In the genomic region with DNA sequence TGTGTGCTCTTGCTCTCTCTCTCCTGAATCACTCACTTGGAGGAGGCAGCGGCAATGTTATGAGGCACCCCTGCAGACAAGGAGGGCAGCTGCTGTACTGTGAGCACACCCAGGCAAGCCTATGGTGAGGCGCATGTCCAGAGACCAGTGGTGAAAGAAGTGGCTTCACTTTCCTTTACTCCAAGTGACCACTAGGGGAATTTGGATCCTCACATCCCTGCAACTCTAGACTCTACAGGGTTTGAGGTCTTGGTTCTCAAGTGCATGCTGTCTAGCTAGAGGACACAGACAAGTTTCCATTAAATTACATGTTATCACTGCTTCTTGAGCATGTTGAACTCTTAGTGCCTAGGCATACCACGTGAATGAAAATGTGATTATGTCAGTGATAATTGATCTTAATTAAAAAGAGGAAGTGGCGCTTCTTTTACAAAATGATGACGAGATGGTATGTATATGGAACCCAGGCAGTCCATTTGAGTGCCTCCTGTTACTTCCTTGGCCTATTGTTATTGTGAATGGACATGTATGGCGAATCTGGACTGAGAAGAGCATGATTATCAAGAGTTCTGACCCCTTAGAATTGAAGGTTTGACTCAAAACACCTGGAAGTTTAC, we compare ENCODE assay signal across 15 cellular contexts.
DNase-seq lines count a peak whose midpoint lies in the region; TF ChIP-seq lines count a peak whose summit lies in the region.
"Had no signal": no experiment of that assay in that cellular context is flagged by ENCODE, and none has a peak within 500 bp of the region (broad histone marks: within the 10 kb centered on the region; RNA-seq: fewer than 3 reads in every experiment).

No MANE protein-coding gene starts in this region.

- H3K9me3 Mint-ChIP-seq in activated naive CD4-positive, alpha-beta T cell treated with anti-CD3 and anti-CD28 coated beads for 36 hours: peaks cover 9% of the 10 kb centered on the region

- no peaks in the 10 kb centered on the region for H3K9me2 ChIP-seq in SK-N-SH

- no peak for TF ChIP-seq POLR2A in testis (IDR thresholded peaks at IDR 0.05)

- intact Hi-C loops in testis (cut with DNase I; ENCODE audit: low total_unique reads): no loop called here
- intact Hi-C loops in activated naive CD4-positive, alpha-beta T cell treated with anti-CD3 and anti-CD28 coated beads for 36 hours (cut with micrococcal nuclease): no loop called here

- no peaks in the 10 kb centered on the region for H3K27me3 Mint-ChIP-seq in activated naive CD4-positive, alpha-beta T cell treated with anti-CD3 and anti-CD28 coated beads for 36 hours (ENCODE audit: low read depth)
- H3K27me3 Mint-ChIP-seq: activated CD4-positive, alpha-beta T cell treated with anti-CD3 and anti-CD28 coated beads, Interleukin-2, amount 10 ng/mL, durations not matched to agents 24 days and 14 days; naive B cell had no signal

- H3K27ac ChIP-seq in SK-N-SH (ENCODE audit: low read depth in 2 of 2, low read length in 1 of 2) (no peak overlapping the region), testis (no peak overlapping the region)
- H3K27ac ChIP-seq: RWPE1 had no signal

- TF ChIP-seq RAD21 in SK-N-SH (IDR thresholded peaks at IDR 0.05; ENCODE audit: low read length): no peak

- H4K20me1 ChIP-seq in SK-N-SH (ENCODE audit: insufficient read depth): no peaks in the 10 kb centered on the region

- 89% methylated on average over 5 of the region's 6 CpGs for WGBS in SK-N-SH (ENCODE audit: low lambda C conversion rate)
- WGBS in testis, 2 donors: 59 to 71% methylated on average over 6 of the region's 6 CpGs

- H3K4me3 ChIP-seq in SK-N-SH (ENCODE audit: low read depth in 2 of 2, low read length in 1 of 2) (no peak overlapping the region; a peak in 1 of 4 replicates), testis (no peak overlapping the region)

- no peaks in the 10 kb centered on the region for H3K79me2 ChIP-seq in SK-N-SH (ENCODE audit: insufficient read depth)

- no peak overlapping the region for H3K27ac Mint-ChIP-seq in activated naive CD4-positive, alpha-beta T cell treated with anti-CD3 and anti-CD28 coated beads for 36 hours
- H3K27ac Mint-ChIP-seq: activated CD4-positive, alpha-beta T cell treated with anti-CD3 and anti-CD28 coated beads, Interleukin-2, amount 10 ng/mL, durations not matched to agents 24 days and 14 days; CD8-positive, alpha-beta T cell had no signal

- no peaks in the 10 kb centered on the region for H3K4me1 Mint-ChIP-seq in activated naive CD4-positive, alpha-beta T cell treated with anti-CD3 and anti-CD28 coated beads for 36 hours (ENCODE audit: low read depth)
- H3K4me1 Mint-ChIP-seq: activated CD4-positive, alpha-beta T cell treated with anti-CD3 and anti-CD28 coated beads, Interleukin-2, amount 10 ng/mL, durations not matched to agents 24 days and 14 days; naive B cell had no signal

- no peak overlapping the region for H3K4me2 ChIP-seq in SK-N-SH

- no peak overlapping the region for H3K9ac ChIP-seq in SK-N-SH

- peak; percentile 34 for TF ChIP-seq CTCF in SK-N-SH (IDR thresholded peaks at IDR 0.05)
- TF ChIP-seq CTCF in testis (IDR thresholded peaks at IDR 0.05): no peak

- no peak for TF ChIP-seq EP300 in SK-N-SH (IDR thresholded peaks at IDR 0.05; ENCODE audit: borderline replicate concordance in 1 of 2, low read depth in 1 of 2, low read length in 1 of 2)

- no peaks in the 10 kb centered on the region for H3K9me3 ChIP-seq in SK-N-SH
- H3K9me3 ChIP-seq in testis: no peaks in the 10 kb centered on the region

- POLR2A ChIA-PET in HEK293T (lab: Yijun Ruan, JAX): no interaction called here
- POLR2A ChIA-PET in SK-N-SH (lab: Yijun Ruan, JAX): no interaction called here

- H3F3A ChIP-seq in SK-N-SH (replicated peaks; ENCODE audit: insufficient read depth): peaks cover 3% of the 10 kb centered on the region

- H3K36me3 Mint-ChIP-seq in activated naive CD4-positive, alpha-beta T cell treated with anti-CD3 and anti-CD28 coated beads for 36 hours (ENCODE audit: low read depth): no peaks in the 10 kb centered on the region
- H3K36me3 Mint-ChIP-seq: CD8-positive, alpha-beta T cell; naive B cell had no signal

- no peaks in the 10 kb centered on the region for H3K27me3 ChIP-seq in SK-N-SH (ENCODE audit: insufficient read depth)
- no peaks in the 10 kb centered on the region for H3K27me3 ChIP-seq in testis

- CTCF ChIA-PET in HEK293T (lab: Yijun Ruan, JAX): interaction anchor here (0.5 to 0.7 kb wide), 2 partner anchors 10 to 542 kb away, joined by 3 read pairs; no protein-coding TSS in a partner anchor
- CTCF ChIA-PET in SK-N-SH (lab: Yijun Ruan, JAX): interaction anchor here (0.6 kb wide), 1 partner anchor 1103 kb away, joined by 3 read pairs; no protein-coding TSS in a partner anchor
- CTCF ChIA-PET in activated naive CD4-positive, alpha-beta T cell treated with anti-CD3 and anti-CD28 coated beads for 36 hours (lab: Charles Lee): no interaction called here

- DNase-seq in DMS53 treated with DMSO at 0.1 percent for 48 hours (lab: John Stamatoyannopoulos, UW; ENCODE audit: unreplicated experiment): peak; percentile 8
- peak; percentile 65 for DNase-seq in HEK293T (ENCODE audit: extremely low spot score)
- DNase-seq in SK-N-SH: no peak
- peak; percentile 54 for DNase-seq in iPS-NIHi11 (ENCODE audit: low spot score)
- no peak for DNase-seq in testis
- no peak for DNase-seq in activated effector memory CD4-positive, alpha-beta T cell treated with anti-CD3 and anti-CD28 coated beads, Interleukin-2, amount 50 U/mL, for 16 hours
- DNase-seq in activated naive CD4-positive, alpha-beta T cell treated with anti-CD3 and anti-CD28 coated beads for 36 hours: no peak
- DNase-seq in UCSD-AML1 (lab: John Stamatoyannopoulos, UW; ENCODE audit: unreplicated experiment): no peak
- DNase-seq: activated CD4-positive, alpha-beta T cell treated with anti-CD3 and anti-CD28 coated beads, Interleukin-2, amount 10 ng/mL, durations not matched to agents 24 days and 14 days; CD8-positive, alpha-beta T cell; cortex of kidney; naive B cell; NCI-H187; small intestine had no signal

- H2AFZ ChIP-seq in SK-N-SH (ENCODE audit: low read depth): no peak overlapping the region

- H3K4me3 Mint-ChIP-seq in activated naive CD4-positive, alpha-beta T cell treated with anti-CD3 and anti-CD28 coated beads for 36 hours: no peak overlapping the region
- H3K4me3 Mint-ChIP-seq: activated CD4-positive, alpha-beta T cell treated with anti-CD3 and anti-CD28 coated beads, Interleukin-2, amount 10 ng/mL, durations not matched to agents 24 days and 14 days; CD8-positive, alpha-beta T cell; naive B cell had no signal

- H3K4me1 ChIP-seq in SK-N-SH (ENCODE audit: control insufficient read depth in 1 of 2, insufficient read depth in 2 of 2, low read depth in 1 of 2, low read length in 1 of 2) (no peaks in the 10 kb centered on the region), testis (no peaks in the 10 kb centered on the region)

- H3K36me3 ChIP-seq in SK-N-SH (replicated peaks in 1 of 2; ENCODE audit: control insufficient read depth in 1 of 2, insufficient read depth in 2 of 2, low read length in 1 of 2): no peaks in the 10 kb centered on the region
- H3K36me3 ChIP-seq in testis (ENCODE audit: low read depth, missing control alignments): no peaks in the 10 kb centered on the region

TF ChIP-seq in HEK293T, 16 proteins besides CTCF, POLR2A, EP300 and RAD21 (continues in another document):
- no peak for TF ChIP-seq SP1 (IDR thresholded peaks at IDR 0.05)
- TF ChIP-seq FOXM1 (IDR thresholded peaks at IDR 0.05; ENCODE audit: borderline replicate concordance): no peak
- TF ChIP-seq BHLHE40 (IDR thresholded peaks at IDR 0.05; ENCODE audit: borderline replicate concordance): no peak
- no peak for TF ChIP-seq FOXA1 (IDR thresholded peaks at IDR 0.05)
- no peak for TF ChIP-seq TARDBP (IDR thresholded peaks at IDR 0.05)
- no peak for TF ChIP-seq ARNT (IDR thresholded peaks at IDR 0.05)
- TF ChIP-seq ELF4 (IDR thresholded peaks at IDR 0.05): no peak
- TF ChIP-seq, protein P1, sequence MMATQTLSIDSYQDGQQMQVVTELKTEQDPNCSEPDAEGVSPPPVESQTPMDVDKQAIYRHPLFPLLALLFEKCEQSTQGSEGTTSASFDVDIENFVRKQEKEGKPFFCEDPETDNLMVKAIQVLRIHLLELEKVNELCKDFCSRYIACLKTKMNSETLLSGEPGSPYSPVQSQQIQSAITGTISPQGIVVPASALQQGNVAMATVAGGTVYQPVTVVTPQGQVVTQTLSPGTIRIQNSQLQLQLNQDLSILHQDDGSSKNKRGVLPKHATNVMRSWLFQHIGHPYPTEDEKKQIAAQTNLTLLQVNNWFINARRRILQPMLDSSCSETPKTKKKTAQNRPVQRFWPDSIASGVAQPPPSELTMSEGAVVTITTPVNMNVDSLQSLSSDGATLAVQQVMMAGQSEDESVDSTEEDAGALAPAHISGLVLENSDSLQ (IDR thresholded peaks at IDR 0.05): no peak
- no peak for TF ChIP-seq ZNF384 (IDR thresholded peaks at IDR 0.05)
- TF ChIP-seq CTBP1 (IDR thresholded peaks at IDR 0.05; ENCODE audit: borderline replicate concordance): no peak
- TF ChIP-seq FOXK2 (IDR thresholded peaks at IDR 0.05): no peak
- no peak for TF ChIP-seq NFRKB (IDR thresholded peaks at IDR 0.05)
- TF ChIP-seq L3MBTL2 (conservative IDR thresholded peaks at IDR 0.05): no peak

TF ChIP-seq in SK-N-SH, 30 proteins besides CTCF, POLR2A, EP300 and RAD21:
- TF ChIP-seq CHD2 (IDR thresholded peaks at IDR 0.05; ENCODE audit: low read length, partially characterized antibody) (no peak), FOSL2 (IDR thresholded peaks at IDR 0.05; ENCODE audit: borderline replicate concordance, low read depth) (no peak), NRF1 (IDR thresholded peaks at IDR 0.05; ENCODE audit: low read depth, low read length) (no peak), TCF12 (IDR thresholded peaks at IDR 0.05) (no peak), SIN3A (IDR thresholded peaks at IDR 0.05; ENCODE audit: borderline replicate concordance, low read depth, low read length) (no peak), RFX5 (IDR thresholded peaks at IDR 0.05; ENCODE audit: low read length) (no peak), EZH2phosphoT487 (IDR thresholded peaks at IDR 0.05; ENCODE audit: borderline replicate concordance, low read depth) (no peak), SMC3 (IDR thresholded peaks at IDR 0.05; ENCODE audit: low read depth, low read length) (no peak), ELF1 (IDR thresholded peaks at IDR 0.05) (no peak), GATA2 (CRISPR knock-in tag; IDR thresholded peaks at IDR 0.05) (no peak), POLR2AphosphoS5 (IDR thresholded peaks at IDR 0.05; ENCODE audit: low read depth, low read length) (no peak)

Comparison
In these comparisons a context has a peak if more than half of its experiments do, and no peak if none do; other contexts are left out.
1. DNase-seq: peak in DMS53 treated with DMSO at 0.1 percent for 48 hours (single experiment), HEK293T (single experiment) and iPS-NIHi11 (single experiment); none in SK-N-SH (single experiment), testis (single experiment), activated effector memory CD4-positive, alpha-beta T cell treated with anti-CD3 and anti-CD28 coated beads, Interleukin-2, amount 50 U/mL, for 16 hours (single experiment), activated naive CD4-positive, alpha-beta T cell treated with anti-CD3 and anti-CD28 coated beads for 36 hours (single experiment) and UCSD-AML1 (single experiment).